Comparison of ENCODE assay signal across 1 cellular context in genomic region chr20:48923149-48923718, GRCh38.
A peak's percentile ranks its signal among the peaks of the same experiment; 100 is the strongest.
TF ChIP-seq lines count a peak whose summit lies in the region.

No MANE protein-coding gene starts in this region.

TF ChIP-seq in HepG2, 621 proteins besides CTCF, POLR2A, EP300 and RAD21 (continued from another document and continues in another):
- TF ChIP-seq, protein P1, sequence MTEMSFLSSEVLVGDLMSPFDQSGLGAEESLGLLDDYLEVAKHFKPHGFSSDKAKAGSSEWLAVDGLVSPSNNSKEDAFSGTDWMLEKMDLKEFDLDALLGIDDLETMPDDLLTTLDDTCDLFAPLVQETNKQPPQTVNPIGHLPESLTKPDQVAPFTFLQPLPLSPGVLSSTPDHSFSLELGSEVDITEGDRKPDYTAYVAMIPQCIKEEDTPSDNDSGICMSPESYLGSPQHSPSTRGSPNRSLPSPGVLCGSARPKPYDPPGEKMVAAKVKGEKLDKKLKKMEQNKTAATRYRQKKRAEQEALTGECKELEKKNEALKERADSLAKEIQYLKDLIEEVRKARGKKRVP (CRISPR knock-in tag; IDR thresholded peaks at IDR 0.05), result peak in 1 of 2 experiments; percentile 98; a peak in 2 of 4 replicates
- TF ChIP-seq MTF1 (CRISPR knock-in tag; IDR thresholded peaks at IDR 0.05) (no peak), TSC22D2 (CRISPR knock-in tag; IDR thresholded peaks at IDR 0.05; ENCODE audit: borderline replicate concordance) (peak; percentile 85; the same call in 1 of the 2 replicates), ZNF713 (CRISPR knock-in tag; IDR thresholded peaks at IDR 0.05) (no peak), ZMYM3 (CRISPR knock-in tag; IDR thresholded peaks at IDR 0.05) (no peak), ZNF451 (CRISPR knock-in tag; IDR thresholded peaks at IDR 0.05) (no peak), BRD4 (CRISPR knock-in tag; IDR thresholded peaks at IDR 0.05) (no peak), ONECUT2 (CRISPR knock-in tag; IDR thresholded peaks at IDR 0.05) (peak; percentile 25), CREB3 (CRISPR knock-in tag; IDR thresholded peaks at IDR 0.05) (no peak), RBAK (CRISPR knock-in tag; IDR thresholded peaks at IDR 0.05) (no peak), ZFP36L1 (CRISPR knock-in tag; IDR thresholded peaks at IDR 0.05) (no peak), BRF2 (CRISPR knock-in tag; IDR thresholded peaks at IDR 0.05) (no peak), KMT2A (CRISPR knock-in tag; IDR thresholded peaks at IDR 0.05) (peak; percentile 56; the same call in 1 of the 2 replicates), SETDB1 (CRISPR knock-in tag; IDR thresholded peaks at IDR 0.05; ENCODE audit: borderline replicate concordance) (no peak), SNAPC4 (CRISPR knock-in tag; IDR thresholded peaks at IDR 0.05) (no peak; the same call in 1 of the 2 replicates), PHF5A (CRISPR knock-in tag; IDR thresholded peaks at IDR 0.05; ENCODE audit: low read depth, unreplicated experiment) (peak; percentile 46), ZNF563 (CRISPR knock-in tag; IDR thresholded peaks at IDR 0.05) (no peak), ZFYVE20 (CRISPR knock-in tag; IDR thresholded peaks at IDR 0.05; ENCODE audit: borderline replicate concordance, low read depth) (no peak), SIN3B (IDR thresholded peaks at IDR 0.05; ENCODE audit: low read length) (no peak), HMGA1 (CRISPR knock-in tag; conservative IDR thresholded peaks at IDR 0.05) (no peak), TBP (CRISPR knock-in tag; IDR thresholded peaks at IDR 0.05) (no peak), FUBP1 (CRISPR knock-in tag; IDR thresholded peaks at IDR 0.05; ENCODE audit: borderline replicate concordance) (0 out of 2 replicates have a peak, but pooled peaks have one; percentile 65), SNRNP70 (IDR thresholded peaks at IDR 0.05; ENCODE audit: low read depth, low read length) (no peak), TFAP4 (IDR thresholded peaks at IDR 0.05; ENCODE audit: borderline replicate concordance, low read depth) (no peak)
- TF ChIP-seq, protein P2, sequence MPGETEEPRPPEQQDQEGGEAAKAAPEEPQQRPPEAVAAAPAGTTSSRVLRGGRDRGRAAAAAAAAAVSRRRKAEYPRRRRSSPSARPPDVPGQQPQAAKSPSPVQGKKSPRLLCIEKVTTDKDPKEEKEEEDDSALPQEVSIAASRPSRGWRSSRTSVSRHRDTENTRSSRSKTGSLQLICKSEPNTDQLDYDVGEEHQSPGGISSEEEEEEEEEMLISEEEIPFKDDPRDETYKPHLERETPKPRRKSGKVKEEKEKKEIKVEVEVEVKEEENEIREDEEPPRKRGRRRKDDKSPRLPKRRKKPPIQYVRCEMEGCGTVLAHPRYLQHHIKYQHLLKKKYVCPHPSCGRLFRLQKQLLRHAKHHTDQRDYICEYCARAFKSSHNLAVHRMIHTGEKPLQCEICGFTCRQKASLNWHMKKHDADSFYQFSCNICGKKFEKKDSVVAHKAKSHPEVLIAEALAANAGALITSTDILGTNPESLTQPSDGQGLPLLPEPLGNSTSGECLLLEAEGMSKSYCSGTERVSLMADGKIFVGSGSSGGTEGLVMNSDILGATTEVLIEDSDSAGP (CRISPR knock-in tag; IDR thresholded peaks at IDR 0.05; ENCODE audit: borderline replicate concordance), result no peak
- TF ChIP-seq, protein P3, sequence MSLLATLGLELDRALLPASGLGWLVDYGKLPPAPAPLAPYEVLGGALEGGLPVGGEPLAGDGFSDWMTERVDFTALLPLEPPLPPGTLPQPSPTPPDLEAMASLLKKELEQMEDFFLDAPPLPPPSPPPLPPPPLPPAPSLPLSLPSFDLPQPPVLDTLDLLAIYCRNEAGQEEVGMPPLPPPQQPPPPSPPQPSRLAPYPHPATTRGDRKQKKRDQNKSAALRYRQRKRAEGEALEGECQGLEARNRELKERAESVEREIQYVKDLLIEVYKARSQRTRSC (CRISPR knock-in tag; IDR thresholded peaks at IDR 0.05; ENCODE audit: low read depth), result 0 out of 2 replicates have a peak, but pooled peaks have one; percentile 53
- TF ChIP-seq, protein P4, sequence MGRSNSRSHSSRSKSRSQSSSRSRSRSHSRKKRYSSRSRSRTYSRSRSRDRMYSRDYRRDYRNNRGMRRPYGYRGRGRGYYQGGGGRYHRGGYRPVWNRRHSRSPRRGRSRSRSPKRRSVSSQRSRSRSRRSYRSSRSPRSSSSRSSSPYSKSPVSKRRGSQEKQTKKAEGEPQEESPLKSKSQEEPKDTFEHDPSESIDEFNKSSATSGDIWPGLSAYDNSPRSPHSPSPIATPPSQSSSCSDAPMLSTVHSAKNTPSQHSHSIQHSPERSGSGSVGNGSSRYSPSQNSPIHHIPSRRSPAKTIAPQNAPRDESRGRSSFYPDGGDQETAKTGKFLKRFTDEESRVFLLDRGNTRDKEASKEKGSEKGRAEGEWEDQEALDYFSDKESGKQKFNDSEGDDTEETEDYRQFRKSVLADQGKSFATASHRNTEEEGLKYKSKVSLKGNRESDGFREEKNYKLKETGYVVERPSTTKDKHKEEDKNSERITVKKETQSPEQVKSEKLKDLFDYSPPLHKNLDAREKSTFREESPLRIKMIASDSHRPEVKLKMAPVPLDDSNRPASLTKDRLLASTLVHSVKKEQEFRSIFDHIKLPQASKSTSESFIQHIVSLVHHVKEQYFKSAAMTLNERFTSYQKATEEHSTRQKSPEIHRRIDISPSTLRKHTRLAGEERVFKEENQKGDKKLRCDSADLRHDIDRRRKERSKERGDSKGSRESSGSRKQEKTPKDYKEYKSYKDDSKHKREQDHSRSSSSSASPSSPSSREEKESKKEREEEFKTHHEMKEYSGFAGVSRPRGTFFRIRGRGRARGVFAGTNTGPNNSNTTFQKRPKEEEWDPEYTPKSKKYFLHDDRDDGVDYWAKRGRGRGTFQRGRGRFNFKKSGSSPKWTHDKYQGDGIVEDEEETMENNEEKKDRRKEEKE (IDR thresholded peaks at IDR 0.05), result no peak
- TF ChIP-seq, protein P5, sequence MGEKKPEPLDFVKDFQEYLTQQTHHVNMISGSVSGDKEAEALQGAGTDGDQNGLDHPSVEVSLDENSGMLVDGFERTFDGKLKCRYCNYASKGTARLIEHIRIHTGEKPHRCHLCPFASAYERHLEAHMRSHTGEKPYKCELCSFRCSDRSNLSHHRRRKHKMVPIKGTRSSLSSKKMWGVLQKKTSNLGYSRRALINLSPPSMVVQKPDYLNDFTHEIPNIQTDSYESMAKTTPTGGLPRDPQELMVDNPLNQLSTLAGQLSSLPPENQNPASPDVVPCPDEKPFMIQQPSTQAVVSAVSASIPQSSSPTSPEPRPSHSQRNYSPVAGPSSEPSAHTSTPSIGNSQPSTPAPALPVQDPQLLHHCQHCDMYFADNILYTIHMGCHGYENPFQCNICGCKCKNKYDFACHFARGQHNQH (CRISPR knock-in tag; IDR thresholded peaks at IDR 0.05), result peak; percentile 58; the same call in 1 of the 2 replicates
- TF ChIP-seq, protein P6, sequence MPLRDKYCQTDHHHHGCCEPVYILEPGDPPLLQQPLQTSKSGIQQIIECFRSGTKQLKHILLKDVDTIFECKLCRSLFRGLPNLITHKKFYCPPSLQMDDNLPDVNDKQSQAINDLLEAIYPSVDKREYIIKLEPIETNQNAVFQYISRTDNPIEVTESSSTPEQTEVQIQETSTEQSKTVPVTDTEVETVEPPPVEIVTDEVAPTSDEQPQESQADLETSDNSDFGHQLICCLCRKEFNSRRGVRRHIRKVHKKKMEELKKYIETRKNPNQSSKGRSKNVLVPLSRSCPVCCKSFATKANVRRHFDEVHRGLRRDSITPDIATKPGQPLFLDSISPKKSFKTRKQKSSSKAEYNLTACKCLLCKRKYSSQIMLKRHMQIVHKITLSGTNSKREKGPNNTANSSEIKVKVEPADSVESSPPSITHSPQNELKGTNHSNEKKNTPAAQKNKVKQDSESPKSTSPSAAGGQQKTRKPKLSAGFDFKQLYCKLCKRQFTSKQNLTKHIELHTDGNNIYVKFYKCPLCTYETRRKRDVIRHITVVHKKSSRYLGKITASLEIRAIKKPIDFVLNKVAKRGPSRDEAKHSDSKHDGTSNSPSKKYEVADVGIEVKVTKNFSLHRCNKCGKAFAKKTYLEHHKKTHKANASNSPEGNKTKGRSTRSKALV (CRISPR knock-in tag; IDR thresholded peaks at IDR 0.05), result no peak; the same call in 1 of the 2 replicates
- TF ChIP-seq, protein P7, sequence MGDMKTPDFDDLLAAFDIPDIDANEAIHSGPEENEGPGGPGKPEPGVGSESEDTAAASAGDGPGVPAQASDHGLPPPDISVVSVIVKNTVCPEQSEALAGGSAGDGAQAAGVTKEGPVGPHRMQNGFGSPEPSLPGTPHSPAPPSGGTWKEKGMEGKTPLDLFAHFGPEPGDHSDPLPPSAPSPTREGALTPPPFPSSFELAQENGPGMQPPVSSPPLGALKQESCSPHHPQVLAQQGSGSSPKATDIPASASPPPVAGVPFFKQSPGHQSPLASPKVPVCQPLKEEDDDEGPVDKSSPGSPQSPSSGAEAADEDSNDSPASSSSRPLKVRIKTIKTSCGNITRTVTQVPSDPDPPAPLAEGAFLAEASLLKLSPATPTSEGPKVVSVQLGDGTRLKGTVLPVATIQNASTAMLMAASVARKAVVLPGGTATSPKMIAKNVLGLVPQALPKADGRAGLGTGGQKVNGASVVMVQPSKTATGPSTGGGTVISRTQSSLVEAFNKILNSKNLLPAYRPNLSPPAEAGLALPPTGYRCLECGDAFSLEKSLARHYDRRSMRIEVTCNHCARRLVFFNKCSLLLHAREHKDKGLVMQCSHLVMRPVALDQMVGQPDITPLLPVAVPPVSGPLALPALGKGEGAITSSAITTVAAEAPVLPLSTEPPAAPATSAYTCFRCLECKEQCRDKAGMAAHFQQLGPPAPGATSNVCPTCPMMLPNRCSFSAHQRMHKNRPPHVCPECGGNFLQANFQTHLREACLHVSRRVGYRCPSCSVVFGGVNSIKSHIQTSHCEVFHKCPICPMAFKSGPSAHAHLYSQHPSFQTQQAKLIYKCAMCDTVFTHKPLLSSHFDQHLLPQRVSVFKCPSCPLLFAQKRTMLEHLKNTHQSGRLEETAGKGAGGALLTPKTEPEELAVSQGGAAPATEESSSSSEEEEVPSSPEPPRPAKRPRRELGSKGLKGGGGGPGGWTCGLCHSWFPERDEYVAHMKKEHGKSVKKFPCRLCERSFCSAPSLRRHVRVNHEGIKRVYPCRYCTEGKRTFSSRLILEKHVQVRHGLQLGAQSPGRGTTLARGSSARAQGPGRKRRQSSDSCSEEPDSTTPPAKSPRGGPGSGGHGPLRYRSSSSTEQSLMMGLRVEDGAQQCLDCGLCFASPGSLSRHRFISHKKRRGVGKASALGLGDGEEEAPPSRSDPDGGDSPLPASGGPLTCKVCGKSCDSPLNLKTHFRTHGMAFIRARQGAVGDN (CRISPR knock-in tag; IDR thresholded peaks at IDR 0.05), result no peak
